10 cellular contexts compared by ENCODE assay signal in genomic region chr5:157463621-157464407, GRCh38. TPM values are rescaled to one million over a fixed set of nuclear protein-coding genes. Genes with fewer than 3 reads are reported as not detected.
DNase-seq lines count a peak whose midpoint lies in the region; ATAC-seq and TF ChIP-seq lines count a peak whose summit lies in the region.
"Had no signal": no experiment of that assay in that cellular context is flagged by ENCODE, and none has a peak within 500 bp of the region (broad histone marks: within the 10 kb centered on the region; RNA-seq: fewer than 3 reads in every experiment).

No MANE protein-coding gene starts in this region.

- ATAC-seq in HG03432 (IDR thresholded peaks at IDR 0.05; ENCODE audit: unreplicated experiment) (peak; percentile 7), omental fat pad (ENCODE audit: low FRiP score) (no peak), GM21737 (IDR thresholded peaks at IDR 0.05; ENCODE audit: unreplicated experiment) (no peak)
- ATAC-seq: left lobe of liver had no signal

- DNase-seq in GM12865 (ENCODE audit: low read depth) (peak; percentile 13), coronary artery (ENCODE audit: low spot score) (peak; percentile 17), retinal pigment epithelial cell (ENCODE audit: low read depth) (peak; percentile 74), omental fat pad (ENCODE audit: low spot score) (no peak), COR-L47 (lab: John Stamatoyannopoulos, UW) (no peak)
- DNase-seq: NCI-H2081 had no signal

- no peak overlapping the region for H3K4me3 ChIP-seq in GM12865 (ENCODE audit: low read depth, low read length)
- H3K4me3 ChIP-seq in coronary artery, result no peak overlapping the region
- H3K4me3 ChIP-seq in retinal pigment epithelial cell (ENCODE audit: low read length), result no peak overlapping the region
- H3K4me3 ChIP-seq: adrenal gland had no signal

- H3K27ac ChIP-seq in coronary artery, result no peak overlapping the region
- H3K27ac ChIP-seq: adrenal gland had no signal

- TF ChIP-seq CTCF in GM12865 (IDR thresholded peaks at IDR 0.05; ENCODE audit: insufficient read depth, low read depth, low read length, missing control alignments), result no peak
- no peak for TF ChIP-seq CTCF in coronary artery (IDR thresholded peaks at IDR 0.05)
- no peak for TF ChIP-seq CTCF in retinal pigment epithelial cell (conservative IDR thresholded peaks at IDR 0.05; ENCODE audit: low read depth, low read length)
- no peak for TF ChIP-seq CTCF in omental fat pad (IDR thresholded peaks at IDR 0.05)

RNA-seq across cellular contexts. Expression of gene NIPAL4, which starts 3.8 kb away (rescaled TPM):
- 1 to 10 TPM in 1 of 4 donors, under 1 TPM in 2, not detected in 1; 0.63 to 1.2 (median 0.84) TPM for total RNA-seq in omental fat pad
- total RNA-seq: left lobe of liver had no signal

Comparison
In these comparisons a context has a peak if more than half of its experiments do, and no peak if none do; other contexts are left out.
1. DNase-seq: peak in GM12865 (single experiment), coronary artery (single experiment) and retinal pigment epithelial cell (single experiment); none in omental fat pad (single experiment) and COR-L47 (single experiment).